ENCODE assay signal across 31 cellular contexts in genomic region chr20:48567145-48567544, GRCh38.
"Had no signal": no experiment of that assay in that cellular context is flagged by ENCODE, and none has a peak within 500 bp of the region (broad histone marks: within the 10 kb centered on the region; RNA-seq: fewer than 3 reads in every experiment).

No MANE protein-coding gene starts in this region.

- H2AFZ ChIP-seq: PC-9 had no signal

- H3K36me3 Mint-ChIP-seq: activated naive CD8-positive, alpha-beta T cell treated with anti-CD3 and anti-CD28 coated beads for 36 hours had no signal

- H3K4me1 Mint-ChIP-seq: activated CD4-positive, alpha-beta T cell treated with anti-CD3 and anti-CD28 coated beads, Interleukin-2, amount 10 ng/mL, durations not matched to agents 24 days and 14 days; activated naive CD8-positive, alpha-beta T cell treated with anti-CD3 and anti-CD28 coated beads for 36 hours; activated T-helper 17 cell treated with anti-CD3 and anti-CD28 coated beads, Interleukin-2, amount 50 U/mL, for 72 hours; central memory CD8-positive, alpha-beta T cell had no signal

- H3K36me3 ChIP-seq: cardiac muscle cell had no signal

- H3K27ac Mint-ChIP-seq: activated CD4-positive, alpha-beta T cell treated with anti-CD3 and anti-CD28 coated beads, Interleukin-2, amount 10 ng/mL, durations not matched to agents 24 days and 14 days; activated CD8-positive, alpha-beta T cell treated with anti-CD3 and anti-CD28 coated beads for 36 hours; activated naive CD8-positive, alpha-beta T cell treated with anti-CD3 and anti-CD28 coated beads for 36 hours; activated T-cell treated with anti-CD3 and anti-CD28 coated beads, Interleukin-2, amount 50 U/mL, for 72 hours; activated T-helper 17 cell treated with anti-CD3 and anti-CD28 coated beads, Interleukin-2, amount 50 U/mL, for 72 hours had no signal

- H3K27ac ChIP-seq: cardiac muscle cell, PC-9, RWPE1, VCaP had no signal

- H3K27me3 ChIP-seq: cardiac muscle cell had no signal

- H3K4me3 ChIP-seq: cardiac muscle cell, PC-9 had no signal

- H3K9me3 Mint-ChIP-seq: activated CD4-positive, alpha-beta T cell treated with anti-CD3 and anti-CD28 coated beads, Interleukin-2, amount 10 ng/mL, durations not matched to agents 24 days and 14 days; activated CD8-positive, alpha-beta T cell treated with anti-CD3 and anti-CD28 coated beads for 36 hours; activated naive CD8-positive, alpha-beta T cell treated with anti-CD3 and anti-CD28 coated beads for 36 hours; activated T-cell treated with anti-CD3 and anti-CD28 coated beads, Interleukin-2, amount 50 U/mL, for 72 hours; activated T-helper 17 cell treated with anti-CD3 and anti-CD28 coated beads, Interleukin-2, amount 50 U/mL, for 72 hours; central memory CD8-positive, alpha-beta T cell had no signal

- H3K27me3 Mint-ChIP-seq: activated naive CD8-positive, alpha-beta T cell treated with anti-CD3 and anti-CD28 coated beads for 36 hours had no signal

- FAIRE-seq: RCC 7860 had no signal

- ATAC-seq: activated CD8-positive, alpha-beta T cell treated with anti-CD3 and anti-CD28 coated beads for 36 hours; activated T-cell treated with anti-CD3 and anti-CD28 coated beads, Interleukin-2, amount 50 U/mL, for 72 hours; activated T-helper 17 cell treated with anti-CD3 and anti-CD28 coated beads, Interleukin-2, amount 50 U/mL, for 72 hours had no signal

- H3K4me3 Mint-ChIP-seq: activated CD4-positive, alpha-beta T cell treated with anti-CD3 and anti-CD28 coated beads, Interleukin-2, amount 10 ng/mL, durations not matched to agents 24 days and 14 days; activated CD8-positive, alpha-beta T cell treated with anti-CD3 and anti-CD28 coated beads for 36 hours; activated naive CD8-positive, alpha-beta T cell treated with anti-CD3 and anti-CD28 coated beads for 36 hours; activated T-cell treated with anti-CD3 and anti-CD28 coated beads, Interleukin-2, amount 50 U/mL, for 72 hours; activated T-helper 17 cell treated with anti-CD3 and anti-CD28 coated beads, Interleukin-2, amount 50 U/mL, for 72 hours; central memory CD8-positive, alpha-beta T cell had no signal

- H3K4me2 ChIP-seq: PC-9 had no signal

- DNase-seq: activated CD4-positive, alpha-beta T cell treated with anti-CD3 and anti-CD28 coated beads, Interleukin-2, amount 10 ng/mL, durations not matched to agents 24 days and 14 days; activated CD4-positive, alpha-beta T cell treated with anti-CD3 and anti-CD28 coated beads, Interleukin-2, amount 50 U/mL, for 4 hours; activated CD8-positive, alpha-beta T cell treated with anti-CD3 and anti-CD28 coated beads for 36 hours; activated effector memory CD4-positive, alpha-beta T cell treated with anti-CD3 and anti-CD28 coated beads, Interleukin-2, amount 50 U/mL, for 16 hours; activated naive CD4-positive, alpha-beta T cell; activated naive CD4-positive, alpha-beta T cell treated with anti-CD3 and anti-CD28 coated beads, Interleukin-2, amount 50 U/mL, for 16 hours; activated naive CD8-positive, alpha-beta T cell treated with anti-CD3 and anti-CD28 coated beads for 36 hours; activated T-cell treated with anti-CD3 and anti-CD28 coated beads, Interleukin-2, amount 50 U/mL, for 1 hour; activated T-cell treated with anti-CD3 and anti-CD28 coated beads, Interleukin-2, amount 50 U/mL, for 72 hours; amniotic stem cell; Karpas-422; NCI-H1105; NCI-H1417 treated with DMSO at 0.1 percent for 48 hours; NCI-H187 treated with DMSO at 0.1 percent for 48 hours; NCI-H2081; NCI-H510A; NCI-H526; NCI-H748 treated with DMSO at 0.1 percent for 48 hours; NK-92 treated with Interleukin-12 subunit alpha and Interleukin-12 subunit beta, amount 100 ng/mL, for 24 hours; PC-9; Right ventricle myocardium superior; SW 1271; T-helper 1 cell; T-helper 2 cell; T-helper 9 cell had no signal
